9 cellular contexts compared by ENCODE assay signal in genomic region chr5:10578869-10579268, GRCh38. TPM values are rescaled to one million over a fixed set of nuclear protein-coding genes. Genes with fewer than 3 reads are reported as not detected.
A peak's percentile ranks its signal among the peaks of the same experiment; 100 is the strongest.
DNase-seq lines count a peak whose midpoint lies in the region; ATAC-seq, FAIRE-seq and TF ChIP-seq lines count a peak whose summit lies in the region.
"Had no signal": no experiment of that assay in that cellular context is flagged by ENCODE, and none has a peak within 500 bp of the region (broad histone marks: within the 10 kb centered on the region; RNA-seq: fewer than 3 reads in every experiment).

No MANE protein-coding gene starts in this region.

- DNase-seq in GM12891 (ENCODE audit: insufficient read length, low spot score) (no peak), T-helper 17 cell (no peak), putamen (ENCODE audit: low spot score) (no peak), superior temporal gyrus (ENCODE audit: extremely low spot score) (no peak), foreskin fibroblast (no peak)
- DNase-seq: endodermal cell had no signal

- TF ChIP-seq POLR2A in GM12891 (IDR thresholded peaks at IDR 0.05; ENCODE audit: low read depth, low read length) = no peak

- H3K4me3 Mint-ChIP-seq in T-helper 17 cell = no peak overlapping the region
- H3K4me3 Mint-ChIP-seq: endodermal cell had no signal

- peaks cover 6% of the 10 kb centered on the region for H3K27me3 Mint-ChIP-seq in T-helper 17 cell

- ATAC-seq in GM19397 (IDR thresholded peaks at IDR 0.05; ENCODE audit: unreplicated experiment) = peak; percentile 47
- peak; percentile 37 for ATAC-seq in HG03060 (IDR thresholded peaks at IDR 0.05; ENCODE audit: low read depth, unreplicated experiment)
- peak; percentile 77 for ATAC-seq in T-helper 17 cell
- ATAC-seq in HG03565 (IDR thresholded peaks at IDR 0.05; ENCODE audit: unreplicated experiment) = no peak

- H3K9me3 ChIP-seq in T-helper 17 cell (ENCODE audit: control insufficient read depth, low read length, poor library complexity, severe bottlenecking) = no peaks in the 10 kb centered on the region

- peaks cover 6% of the 10 kb centered on the region for H3K36me3 Mint-ChIP-seq in T-helper 17 cell (ENCODE audit: low read depth)

- peaks cover 33% of the 10 kb centered on the region for H3K4me1 Mint-ChIP-seq in T-helper 17 cell

- TF ChIP-seq CTCF in foreskin fibroblast (IDR thresholded peaks at IDR 0.05; ENCODE audit: low read depth, low read length) = no peak

- H3K27ac Mint-ChIP-seq in T-helper 17 cell = no peak overlapping the region
- H3K27ac Mint-ChIP-seq: endodermal cell had no signal

- no peak overlapping the region for H3K4me3 ChIP-seq in foreskin fibroblast (ENCODE audit: low read depth in 1 of 2, low read length in 2 of 2)

- FAIRE-seq in GM12891 (lab: Jason Lieb, UNC) = no peak

TF ChIP-seq in GM12891, 5 proteins besides CTCF, POLR2A, EP300 and RAD21:
- TF ChIP-seq PAX5 (IDR thresholded peaks at IDR 0.05; ENCODE audit: insufficient read depth, low read length, severe bottlenecking) (peak; percentile 86), POLR2AphosphoS5 (IDR thresholded peaks at IDR 0.05; ENCODE audit: low read depth, low read length) (no peak), SPI1 (IDR thresholded peaks at IDR 0.05; ENCODE audit: low read depth, low read length) (peak; percentile 93)
TF ChIP-seq in GM12891: peak in this region for 2.

RNA-seq across cellular contexts. Expression of gene ANKRD33B, which starts 15.0 kb away (rescaled TPM):
- polyA plus RNA-seq in GM12891 (2012; ENCODE audit: low read depth, missing spikeins) = 27.9 TPM
- 10 to 100 TPM in 1 of 2 donors, 1 to 10 TPM in 1; 5.3 to 13.9 TPM for total RNA-seq in T-helper 17 cell
